In the genomic region with DNA sequence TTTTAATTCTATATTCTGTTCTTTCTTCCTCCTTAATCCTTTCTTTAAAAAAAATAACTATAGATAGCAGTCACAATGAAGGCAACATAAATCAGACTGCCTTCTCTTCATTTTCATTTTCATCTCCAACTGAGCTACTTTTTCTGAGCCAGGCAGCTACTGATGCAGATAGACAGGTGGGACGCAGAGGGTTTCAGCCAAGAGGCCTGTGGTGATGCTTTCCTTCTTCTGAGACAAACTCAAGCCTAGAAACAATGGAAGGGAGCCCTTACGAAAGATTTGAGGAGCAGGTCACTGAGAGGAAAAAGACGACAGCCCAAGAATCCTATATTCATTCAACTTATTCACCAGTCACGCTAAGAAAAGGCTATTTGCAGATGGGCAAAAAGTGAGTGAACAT, we compare ENCODE assay signal across 24 cellular contexts.
"Had no signal": no experiment of that assay in that cellular context is flagged by ENCODE, and none has a peak within 500 bp of the region (broad histone marks: within the 10 kb centered on the region; RNA-seq: fewer than 3 reads in every experiment).

No MANE protein-coding gene starts in this region.

- DNase-seq: activated CD4-positive, alpha-beta memory T cell treated with anti-CD3 and anti-CD28 coated beads, Interleukin-2, amount 10 ng/mL, durations not matched to agents 7 days and 5 days; activated CD4-positive, alpha-beta T cell treated with anti-CD3 and anti-CD28 coated beads, Interleukin-2, amount 50 U/mL, for 1 hour; activated CD4-positive, CD25-positive, alpha-beta regulatory T cell; activated naive CD4-positive, alpha-beta T cell treated with anti-CD3 and anti-CD28 coated beads, Interleukin-2, amount 50 U/mL, for 16 hours; activated naive CD8-positive, alpha-beta T cell treated with anti-CD3 and anti-CD28 coated beads, Interleukin-2, amount 10 ng/mL, durations not matched to agents 7 days and 5 days; activated T-cell treated with anti-CD3 and anti-CD28 coated beads, Interleukin-2, amount 50 U/mL, for 1 hour; adrenal gland; anterior cingulate cortex; Kasumi-1; MV-4-11; NCI-H1092 treated with DMSO at 0.1 percent for 48 hours; NCI-H1417 treated with DMSO at 0.1 percent for 48 hours; NCI-H1694; NCI-H2029; NCI-H345; NCI-H510A; NCI-H526 treated with DMSO at 0.1 percent for 48 hours; NCI-H82; PC-9; SIG-M5; T-cell; T-helper 2 cell; T1000 had no signal

- ATAC-seq: T-cell had no signal

- H3K4me1 ChIP-seq: adrenal gland had no signal

- H3K4me3 ChIP-seq: adrenal gland, coronary artery, PC-9 had no signal

- H3K9me3 ChIP-seq: adrenal gland had no signal

- H3K36me3 ChIP-seq: adrenal gland had no signal

- H2AFZ ChIP-seq: PC-9 had no signal

- H3K4me2 ChIP-seq: PC-9 had no signal

- H3K27me3 ChIP-seq: adrenal gland had no signal

- H3K27ac ChIP-seq: adrenal gland, coronary artery, PC-9 had no signal
